37 cellular contexts compared by ENCODE assay signal in the genomic region with DNA sequence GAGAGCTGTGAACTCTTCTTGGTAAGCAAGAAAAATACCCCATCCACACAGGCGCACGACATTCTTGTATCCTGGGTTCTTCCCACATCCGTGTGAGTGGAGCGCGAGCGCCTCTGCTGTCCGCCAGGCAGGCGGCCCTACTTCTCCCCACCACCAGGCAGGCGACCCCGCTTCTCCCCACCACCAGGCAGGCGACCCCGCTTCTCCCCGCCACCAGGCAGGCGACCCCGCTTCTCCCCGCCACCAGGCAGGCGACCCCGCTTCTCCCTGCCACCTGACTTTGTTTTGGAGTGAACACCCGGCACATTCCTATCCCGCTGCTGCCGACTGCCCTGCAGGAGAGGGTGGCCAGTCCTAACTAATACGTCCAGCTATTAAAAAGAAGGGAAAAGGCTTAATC.
"Had no signal": no experiment of that assay in that cellular context is flagged by ENCODE, and none has a peak within 500 bp of the region (broad histone marks: within the 10 kb centered on the region; RNA-seq: fewer than 3 reads in every experiment).

No MANE protein-coding gene starts in this region.

- H3K36me3 ChIP-seq: brain microvascular endothelial cell, breast epithelium had no signal

- H3K4me3 ChIP-seq: adrenal gland, ascending aorta, body of pancreas, breast epithelium, cardiac muscle cell had no signal

- H3K27me3 Mint-ChIP-seq: activated naive CD4-positive, alpha-beta T cell treated with anti-CD3 and anti-CD28 coated beads, Interleukin-2, amount 10 ng/mL, durations not matched to agents 7 days and 5 days; activated naive CD4-positive, alpha-beta T cell treated with anti-CD3 and anti-CD28 coated beads, Interleukin-2, amount 50 U/mL, for 24 hours; activated naive CD8-positive, alpha-beta T cell; activated naive CD8-positive, alpha-beta T cell treated with anti-CD3 and anti-CD28 coated beads for 36 hours; activated naive CD8-positive, alpha-beta T cell treated with anti-CD3 and anti-CD28 coated beads, Interleukin-2, amount 10 ng/mL, durations not matched to agents 7 days and 5 days; activated naive CD8-positive, alpha-beta T cell treated with anti-CD3 and anti-CD28 coated beads, Interleukin-2, amount 50 U/mL, for 24 hours; activated T-cell treated with anti-CD3 and anti-CD28 coated beads, Interleukin-2, amount 50 U/mL, for 24 hours; activated T-helper 17 cell treated with anti-CD3 and anti-CD28 coated beads, Interleukin-2, amount 50 U/mL, for 72 hours; brain had no signal

- DNase-seq: activated effector memory CD4-positive, alpha-beta T cell treated with anti-CD3 and anti-CD28 coated beads, Interleukin-2, amount 50 U/mL, for 16 hours; activated effector memory CD4-positive, alpha-beta T cell treated with Interleukin-2 at 50 U/mL for 16 hours; activated gamma-delta T cell; activated gamma-delta T cell treated with Interleukin-2 at 50 U/mL for 16 hours; activated naive CD4-positive, alpha-beta T cell; activated naive CD4-positive, alpha-beta T cell treated with anti-CD3 and anti-CD28 coated beads for 36 hours; activated naive CD4-positive, alpha-beta T cell treated with anti-CD3 and anti-CD28 coated beads, Interleukin-2, amount 10 ng/mL, durations not matched to agents 7 days and 5 days; activated naive CD4-positive, alpha-beta T cell treated with anti-CD3 and anti-CD28 coated beads, Interleukin-2, amount 50 U/mL, for 16 hours; activated naive CD4-positive, alpha-beta T cell treated with Interleukin-2 at 50 U/mL for 16 hours; activated naive CD8-positive, alpha-beta T cell treated with anti-CD3 and anti-CD28 coated beads for 36 hours; activated naive CD8-positive, alpha-beta T cell treated with anti-CD3 and anti-CD28 coated beads, Interleukin-2, amount 10 ng/mL, durations not matched to agents 7 days and 5 days; activated naive CD8-positive, alpha-beta T cell treated with anti-CD3 and anti-CD28 coated beads, Interleukin-2, amount 50 U/mL, for 24 hours; activated T-cell treated with anti-CD3 and anti-CD28 coated beads for 4 hours; activated T-cell treated with anti-CD3 and anti-CD28 coated beads, Interleukin-2, amount 50 U/mL, for 1 hour; activated T-cell treated with anti-CD3 and anti-CD28 coated beads, Interleukin-2, amount 50 U/mL, for 24 hours; activated T-cell treated with anti-CD3 and anti-CD28 coated beads, Interleukin-2, amount 50 U/mL, for 4 hours; activated T-cell treated with anti-CD3 and anti-CD28 coated beads, Interleukin-2, amount 50 U/mL, for 48 hours; activated T-cell treated with anti-CD3 and anti-CD28 coated beads, Interleukin-2, amount 50 U/mL, for 72 hours; adrenal gland; amniotic stem cell; amygdala; anterior cingulate cortex; aorta; body of pancreas; brain microvascular endothelial cell; central memory CD4-positive, alpha-beta T cell; cerebellar nuclear complex had no signal

- ATAC-seq: activated naive CD4-positive, alpha-beta T cell treated with anti-CD3 and anti-CD28 coated beads, Interleukin-2, amount 50 U/mL, for 72 hours; activated naive CD8-positive, alpha-beta T cell treated with anti-CD3 and anti-CD28 coated beads, Interleukin-2, amount 50 U/mL, for 24 hours; activated T-cell treated with anti-CD3 and anti-CD28 coated beads, Interleukin-2, amount 50 U/mL, for 4 hours; activated T-cell treated with anti-CD3 and anti-CD28 coated beads, Interleukin-2, amount 50 U/mL, for 72 hours; activated T-helper 17 cell treated with anti-CD3 and anti-CD28 coated beads, Interleukin-2, amount 50 U/mL, for 72 hours; body of pancreas had no signal

- H3K9me3 ChIP-seq: adrenal gland, ascending aorta, body of pancreas, breast epithelium had no signal

- H3K4me1 ChIP-seq: adrenal gland, ascending aorta, breast epithelium had no signal

- H3K27ac Mint-ChIP-seq: activated naive CD4-positive, alpha-beta T cell treated with anti-CD3 and anti-CD28 coated beads for 36 hours; activated naive CD4-positive, alpha-beta T cell treated with anti-CD3 and anti-CD28 coated beads, Interleukin-2, amount 10 ng/mL, durations not matched to agents 7 days and 5 days; activated naive CD4-positive, alpha-beta T cell treated with anti-CD3 and anti-CD28 coated beads, Interleukin-2, amount 50 U/mL, for 24 hours; activated naive CD4-positive, alpha-beta T cell treated with anti-CD3 and anti-CD28 coated beads, Interleukin-2, amount 50 U/mL, for 72 hours; activated naive CD8-positive, alpha-beta T cell; activated naive CD8-positive, alpha-beta T cell treated with anti-CD3 and anti-CD28 coated beads for 36 hours; activated naive CD8-positive, alpha-beta T cell treated with anti-CD3 and anti-CD28 coated beads, Interleukin-2, amount 50 U/mL, for 24 hours; activated T-cell treated with anti-CD3 and anti-CD28 coated beads, Interleukin-2, amount 50 U/mL, for 24 hours; activated T-cell treated with anti-CD3 and anti-CD28 coated beads, Interleukin-2, amount 50 U/mL, for 72 hours; activated T-helper 1 cell treated with anti-CD3 and anti-CD28 coated beads, Interleukin-12 subunit alpha, Interleukin-12 subunit beta, Interleukin-2, Interleukin-4 antibody, amounts not matched to agents 30 ng/mL and 10 ng/mL and 1 ng/mL, durations not matched to agents 14 hours and 24 hours and 36 hours; activated T-helper 17 cell treated with anti-CD3 and anti-CD28 coated beads, Interleukin-2, amount 50 U/mL, for 72 hours; activated T-helper 2 cell treated with anti-CD3 and anti-CD28 coated beads, Interferon-gamma antibody, Interleukin-2, Interleukin-4, amounts not matched to agents 10 μg/mL and 5 μg/mL and 100 μg/mL, durations not matched to agents 14 hours and 24 hours and 36 hours; brain had no signal

- H3K4me3 Mint-ChIP-seq: activated naive CD4-positive, alpha-beta T cell treated with anti-CD3 and anti-CD28 coated beads for 36 hours; activated naive CD4-positive, alpha-beta T cell treated with anti-CD3 and anti-CD28 coated beads, Interleukin-2, amount 10 ng/mL, durations not matched to agents 7 days and 5 days; activated naive CD4-positive, alpha-beta T cell treated with anti-CD3 and anti-CD28 coated beads, Interleukin-2, amount 50 U/mL, for 24 hours; activated naive CD8-positive, alpha-beta T cell; activated naive CD8-positive, alpha-beta T cell treated with anti-CD3 and anti-CD28 coated beads for 36 hours; activated naive CD8-positive, alpha-beta T cell treated with anti-CD3 and anti-CD28 coated beads, Interleukin-2, amount 10 ng/mL, durations not matched to agents 7 days and 5 days; activated naive CD8-positive, alpha-beta T cell treated with anti-CD3 and anti-CD28 coated beads, Interleukin-2, amount 50 U/mL, for 24 hours; activated T-cell treated with anti-CD3 and anti-CD28 coated beads, Interleukin-2, amount 50 U/mL, for 24 hours; activated T-cell treated with anti-CD3 and anti-CD28 coated beads, Interleukin-2, amount 50 U/mL, for 4 hours; activated T-cell treated with anti-CD3 and anti-CD28 coated beads, Interleukin-2, amount 50 U/mL, for 72 hours; activated T-helper 1 cell treated with anti-CD3 and anti-CD28 coated beads, Interleukin-12 subunit alpha, Interleukin-12 subunit beta, Interleukin-2, Interleukin-4 antibody, amounts not matched to agents 30 ng/mL and 10 ng/mL and 1 ng/mL, durations not matched to agents 14 hours and 24 hours and 36 hours; activated T-helper 17 cell treated with anti-CD3 and anti-CD28 coated beads, Interleukin-2, amount 50 U/mL, for 72 hours; brain had no signal

- H3K36me3 Mint-ChIP-seq: activated naive CD4-positive, alpha-beta T cell treated with anti-CD3 and anti-CD28 coated beads, Interleukin-2, amount 10 ng/mL, durations not matched to agents 7 days and 5 days; activated naive CD8-positive, alpha-beta T cell treated with anti-CD3 and anti-CD28 coated beads for 36 hours had no signal

- H3K27me3 ChIP-seq: adrenal gland, ascending aorta, body of pancreas, brain microvascular endothelial cell, breast epithelium, cardiac muscle cell had no signal

- H3K27ac ChIP-seq: adrenal gland, ascending aorta, body of pancreas, brain microvascular endothelial cell, breast epithelium, cardiac muscle cell had no signal

- H3K9me3 Mint-ChIP-seq: activated naive CD4-positive, alpha-beta T cell treated with anti-CD3 and anti-CD28 coated beads for 36 hours; activated naive CD4-positive, alpha-beta T cell treated with anti-CD3 and anti-CD28 coated beads, Interleukin-2, amount 10 ng/mL, durations not matched to agents 7 days and 5 days; activated naive CD4-positive, alpha-beta T cell treated with anti-CD3 and anti-CD28 coated beads, Interleukin-2, amount 50 U/mL, for 24 hours; activated naive CD4-positive, alpha-beta T cell treated with anti-CD3 and anti-CD28 coated beads, Interleukin-2, amount 50 U/mL, for 72 hours; activated naive CD8-positive, alpha-beta T cell treated with anti-CD3 and anti-CD28 coated beads for 36 hours; activated naive CD8-positive, alpha-beta T cell treated with anti-CD3 and anti-CD28 coated beads, Interleukin-2, amount 10 ng/mL, durations not matched to agents 7 days and 5 days; activated naive CD8-positive, alpha-beta T cell treated with anti-CD3 and anti-CD28 coated beads, Interleukin-2, amount 50 U/mL, for 24 hours; activated T-cell treated with anti-CD3 and anti-CD28 coated beads, Interleukin-2, amount 50 U/mL, for 24 hours; activated T-cell treated with anti-CD3 and anti-CD28 coated beads, Interleukin-2, amount 50 U/mL, for 4 hours; activated T-cell treated with anti-CD3 and anti-CD28 coated beads, Interleukin-2, amount 50 U/mL, for 72 hours; activated T-helper 1 cell treated with anti-CD3 and anti-CD28 coated beads, Interleukin-12 subunit alpha, Interleukin-12 subunit beta, Interleukin-2, Interleukin-4 antibody, amounts not matched to agents 30 ng/mL and 10 ng/mL and 1 ng/mL, durations not matched to agents 14 hours and 24 hours and 36 hours; activated T-helper 17 cell treated with anti-CD3 and anti-CD28 coated beads, Interleukin-2, amount 50 U/mL, for 72 hours; activated T-helper 2 cell treated with anti-CD3 and anti-CD28 coated beads, Interferon-gamma antibody, Interleukin-2, Interleukin-4, amounts not matched to agents 10 μg/mL and 5 μg/mL and 100 μg/mL, durations not matched to agents 14 hours and 24 hours and 36 hours; brain had no signal
